Comparison of ENCODE assay signal across 8 cellular contexts in genomic region chr2:120175000-120175581, GRCh38. TPM values are rescaled to one million over a fixed set of nuclear protein-coding genes. Genes with fewer than 3 reads are reported as not detected.
DNase-seq lines count a peak whose midpoint lies in the region; ATAC-seq and TF ChIP-seq lines count a peak whose summit lies in the region.

No MANE protein-coding gene starts in this region.

- H3K27ac Mint-ChIP-seq in T-helper 1 cell treated with Interleukin-12 subunit alpha and Interleukin-12 subunit beta and Interleukin-4 antibody, amounts not matched to agents 30 μg/mL and 1 μg/mL, for 36 hours: peak overlapping the region; percentile 27
- peak overlapping the region; percentile 42 to 98 for H3K27ac Mint-ChIP-seq in natural killer cell treated with Interleukin-12 subunit alpha and Interleukin-12 subunit beta and Interleukin-15 and Interleukin-18, amount 100 ng/mL, for 72 hours

- H3K4me1 Mint-ChIP-seq in T-helper 1 cell treated with Interleukin-12 subunit alpha and Interleukin-12 subunit beta and Interleukin-4 antibody, amounts not matched to agents 30 μg/mL and 1 μg/mL, for 36 hours (ENCODE audit: low read depth): peaks cover 35% of the 10 kb centered on the region
- peaks cover 14 to 31% of the 10 kb centered on the region in 2 donors for H3K4me1 Mint-ChIP-seq in natural killer cell treated with Interleukin-12 subunit alpha and Interleukin-12 subunit beta and Interleukin-15 and Interleukin-18, amount 100 ng/mL, for 72 hours (ENCODE audit: low read depth in 2 of 2)

- peak; percentile 64 for TF ChIP-seq CTCF in 22Rv1 (IDR thresholded peaks at IDR 0.05)

- ATAC-seq in natural killer cell treated with Interleukin-12 subunit alpha and Interleukin-12 subunit beta and Interleukin-15 and Interleukin-18, amount 100 ng/mL, for 72 hours: no peak

- H3K4me3 Mint-ChIP-seq in T-helper 1 cell treated with Interleukin-12 subunit alpha and Interleukin-12 subunit beta and Interleukin-4 antibody, amounts not matched to agents 30 μg/mL and 1 μg/mL, for 36 hours: no peak overlapping the region
- no peak overlapping the region for H3K4me3 Mint-ChIP-seq in natural killer cell treated with Interleukin-12 subunit alpha and Interleukin-12 subunit beta and Interleukin-15 and Interleukin-18, amount 100 ng/mL, for 72 hours

- H3K9me3 Mint-ChIP-seq in T-helper 1 cell treated with Interleukin-12 subunit alpha and Interleukin-12 subunit beta and Interleukin-4 antibody, amounts not matched to agents 30 μg/mL and 1 μg/mL, for 36 hours: no peaks in the 10 kb centered on the region
- no peaks in the 10 kb centered on the region for H3K9me3 Mint-ChIP-seq in natural killer cell treated with Interleukin-12 subunit alpha and Interleukin-12 subunit beta and Interleukin-15 and Interleukin-18, amount 100 ng/mL, for 72 hours

- H3K36me3 Mint-ChIP-seq in T-helper 1 cell treated with Interleukin-12 subunit alpha and Interleukin-12 subunit beta and Interleukin-4 antibody, amounts not matched to agents 30 μg/mL and 1 μg/mL, for 36 hours (ENCODE audit: low read depth): peaks cover 13% of the 10 kb centered on the region
- H3K36me3 Mint-ChIP-seq in natural killer cell treated with Interleukin-12 subunit alpha and Interleukin-12 subunit beta and Interleukin-15 and Interleukin-18, amount 100 ng/mL, for 72 hours: no peaks in the 10 kb centered on the region

- H3K27ac ChIP-seq in 22Rv1: no peak overlapping the region

- H3K27me3 Mint-ChIP-seq in T-helper 1 cell treated with Interleukin-12 subunit alpha and Interleukin-12 subunit beta and Interleukin-4 antibody, amounts not matched to agents 30 μg/mL and 1 μg/mL, for 36 hours (ENCODE audit: low read depth): no peaks in the 10 kb centered on the region
- no peaks in the 10 kb centered on the region for H3K27me3 Mint-ChIP-seq in natural killer cell treated with Interleukin-12 subunit alpha and Interleukin-12 subunit beta and Interleukin-15 and Interleukin-18, amount 100 ng/mL, for 72 hours

- DNase-seq in ELR (ENCODE audit: low read depth) (peak; percentile 80), NCI-H128 (lab: John Stamatoyannopoulos, UW; ENCODE audit: unreplicated experiment) (peak; percentile 11), fibroblast of gingiva (ENCODE audit: low read depth) (peak; percentile 60)
- DNase-seq in natural killer cell treated with Interleukin-12 subunit alpha and Interleukin-12 subunit beta and Interleukin-15 and Interleukin-18, amount 100 ng/mL, for 72 hours (ENCODE audit: low spot score): no peak
- DNase-seq in effector CD4-positive, alpha-beta T cell: no peak
- no peak for DNase-seq in activated T-cell treated with anti-CD3 and anti-CD28 coated beads, Interleukin-2, amount 50 U/mL, for 1 hour

RNA-seq across cellular contexts. Expression of gene TMEM185B, which starts 48.1 kb away (rescaled TPM):
- total RNA-seq in natural killer cell treated with Interleukin-12 subunit alpha and Interleukin-12 subunit beta and Interleukin-15 and Interleukin-18, amount 100 ng/mL, for 72 hours: 10 to 100 TPM; 27.9 to 33.0 TPM

Comparison
In these comparisons a context has a peak if more than half of its experiments do, and no peak if none do; other contexts are left out.
1. DNase-seq: peak in ELR (single experiment), NCI-H128 (single experiment) and fibroblast of gingiva (single experiment); none in natural killer cell treated with Interleukin-12 subunit alpha and Interleukin-12 subunit beta and Interleukin-15 and Interleukin-18, amount 100 ng/mL, for 72 hours (single experiment), effector CD4-positive, alpha-beta T cell (single experiment) and activated T-cell treated with anti-CD3 and anti-CD28 coated beads, Interleukin-2, amount 50 U/mL, for 1 hour (single experiment).